In the genomic region with DNA sequence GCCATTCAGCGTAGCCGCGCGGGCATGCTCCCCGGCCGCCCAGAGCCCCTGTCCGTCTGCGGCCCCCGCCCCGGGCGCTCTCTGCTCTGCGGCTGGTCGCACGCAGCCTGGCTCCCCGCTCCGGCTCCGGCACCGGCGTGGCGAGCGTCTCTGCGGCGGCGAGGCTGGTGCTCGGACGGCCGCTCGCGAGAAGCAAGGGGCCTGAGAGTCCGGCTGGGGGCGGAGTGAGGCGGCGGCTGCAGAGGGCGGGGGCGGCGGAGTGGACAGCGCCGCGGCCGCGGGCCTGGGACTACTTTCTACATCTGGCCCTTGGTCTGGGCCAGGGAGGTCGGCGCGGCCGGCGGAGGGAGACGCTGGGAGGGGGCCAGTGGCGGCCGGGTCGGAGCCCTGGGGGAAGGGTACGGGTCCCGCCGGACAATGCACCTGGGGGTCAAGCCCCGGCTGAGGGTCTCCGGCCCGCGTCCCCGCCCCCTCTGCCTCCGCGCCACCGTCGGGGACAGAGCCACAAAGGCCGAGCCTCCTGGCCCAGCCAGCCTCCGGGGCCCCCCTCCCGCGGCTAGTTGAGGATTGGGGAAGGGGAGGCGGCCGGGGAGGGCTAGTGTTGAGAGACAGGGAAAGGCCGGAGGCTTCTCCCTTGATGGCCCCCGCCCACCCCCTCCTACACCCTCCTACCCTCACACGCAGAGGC, we compare ENCODE assay signal across 8 cellular contexts. TPM values are rescaled to one million over a fixed set of nuclear protein-coding genes. Genes with fewer than 3 reads are reported as not detected.
A peak's percentile ranks its signal among the peaks of the same experiment; 100 is the strongest.
DNase-seq lines count a peak whose midpoint lies in the region; ATAC-seq and TF ChIP-seq lines count a peak whose summit lies in the region.

A gene with protein sequence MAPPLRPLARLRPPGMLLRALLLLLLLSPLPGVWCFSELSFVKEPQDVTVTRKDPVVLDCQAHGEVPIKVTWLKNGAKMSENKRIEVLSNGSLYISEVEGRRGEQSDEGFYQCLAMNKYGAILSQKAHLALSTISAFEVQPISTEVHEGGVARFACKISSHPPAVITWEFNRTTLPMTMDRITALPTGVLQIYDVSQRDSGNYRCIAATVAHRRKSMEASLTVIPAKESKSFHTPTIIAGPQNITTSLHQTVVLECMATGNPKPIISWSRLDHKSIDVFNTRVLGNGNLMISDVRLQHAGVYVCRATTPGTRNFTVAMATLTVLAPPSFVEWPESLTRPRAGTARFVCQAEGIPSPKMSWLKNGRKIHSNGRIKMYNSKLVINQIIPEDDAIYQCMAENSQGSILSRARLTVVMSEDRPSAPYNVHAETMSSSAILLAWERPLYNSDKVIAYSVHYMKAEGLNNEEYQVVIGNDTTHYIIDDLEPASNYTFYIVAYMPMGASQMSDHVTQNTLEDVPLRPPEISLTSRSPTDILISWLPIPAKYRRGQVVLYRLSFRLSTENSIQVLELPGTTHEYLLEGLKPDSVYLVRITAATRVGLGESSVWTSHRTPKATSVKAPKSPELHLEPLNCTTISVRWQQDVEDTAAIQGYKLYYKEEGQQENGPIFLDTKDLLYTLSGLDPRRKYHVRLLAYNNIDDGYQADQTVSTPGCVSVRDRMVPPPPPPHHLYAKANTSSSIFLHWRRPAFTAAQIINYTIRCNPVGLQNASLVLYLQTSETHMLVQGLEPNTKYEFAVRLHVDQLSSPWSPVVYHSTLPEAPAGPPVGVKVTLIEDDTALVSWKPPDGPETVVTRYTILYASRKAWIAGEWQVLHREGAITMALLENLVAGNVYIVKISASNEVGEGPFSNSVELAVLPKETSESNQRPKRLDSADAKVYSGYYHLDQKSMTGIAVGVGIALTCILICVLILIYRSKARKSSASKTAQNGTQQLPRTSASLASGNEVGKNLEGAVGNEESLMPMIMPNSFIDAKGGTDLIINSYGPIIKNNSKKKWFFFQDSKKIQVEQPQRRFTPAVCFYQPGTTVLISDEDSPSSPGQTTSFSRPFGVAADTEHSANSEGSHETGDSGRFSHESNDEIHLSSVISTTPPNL (minus strand): TSS at position 226 of the 688 bp plus-strand sequence. CDS start 221 bp downstream, at position 5.

- H3K36me3 ChIP-seq in body of pancreas (replicated peaks in 1 of 2; ENCODE audit: insufficient read depth in 1 of 2, low read depth in 2 of 2) (no peaks in the 10 kb centered on the region), sigmoid colon (no peaks in the 10 kb centered on the region)

- TF ChIP-seq POLR2A in body of pancreas (IDR thresholded peaks at IDR 0.05): no peak
- TF ChIP-seq POLR2A in sigmoid colon (IDR thresholded peaks at IDR 0.05): no peak

- 1 to 13% methylated on average over 3 to 66 of the region's 71 CpGs for WGBS in body of pancreas, 2 donors
- WGBS in sigmoid colon, 2 donors: 1% methylated on average over 71 of the region's 71 CpGs

- TF ChIP-seq EP300 in sigmoid colon (IDR thresholded peaks at IDR 0.05): no peak

- H3K27me3 ChIP-seq in body of pancreas (peaks cover 0 to 29% of the 10 kb centered on the region in 2 donors), sigmoid colon (peaks cover 7 to 63% (median 23%) of the 10 kb centered on the region in 3 donors)

- H3K4me1 ChIP-seq in body of pancreas: peaks cover 25% of the 10 kb centered on the region
- H3K4me1 ChIP-seq in sigmoid colon: peaks cover 0 to 40% (median 30%) of the 10 kb centered on the region in 4 donors

- TF ChIP-seq CTCF in body of pancreas (IDR thresholded peaks at IDR 0.05) (no peak), sigmoid colon (IDR thresholded peaks at IDR 0.05) (no peak)

- H3K27ac ChIP-seq in body of pancreas (peak within 1 kb of the TSS in 1 of 4 donors; percentile 4), sigmoid colon (peak within 1 kb of the TSS; percentile 65 to 72 (median 71))

- H3K4me3 ChIP-seq in body of pancreas (peak within 1 kb of the TSS; percentile 37 to 71), iPS-18c (ENCODE audit: insufficient read depth, low read depth, low read length) (peak within 1 kb of the TSS; percentile 68), sigmoid colon (peak within 1 kb of the TSS; percentile 45 to 80 (median 74))

- H3K9me3 ChIP-seq in body of pancreas: no peaks in the 10 kb centered on the region
- H3K9me3 ChIP-seq in iPS-18c (ENCODE audit: control insufficient read depth, insufficient read depth, low read length): no peaks in the 10 kb centered on the region
- H3K9me3 ChIP-seq in sigmoid colon: no peaks in the 10 kb centered on the region

- DNase-seq in NCI-H82 (lab: John Stamatoyannopoulos, UW): peak; percentile 67
- no peak for DNase-seq in NCI-H82 treated with DMSO at 0.1 percent for 48 hours (lab: John Stamatoyannopoulos, UW; ENCODE audit: unreplicated experiment)
- DNase-seq in NCI-H2196 (lab: John Stamatoyannopoulos, UW; ENCODE audit: unreplicated experiment): peak; percentile 33
- peak; percentile 37 to 55 (median 42) for DNase-seq in body of pancreas
- peak; percentile 81 for DNase-seq in sigmoid colon
- DNase-seq in stimulated activated naive CD4-positive, alpha-beta T cell (lab: John Stamatoyannopoulos, UW): no peak

- intact Hi-C loops in body of pancreas (cut with DNase I): no loop called here
- intact Hi-C loops in sigmoid colon (cut with DNase I): loop anchor here (5.0 kb wide), 1 partner anchor 79 kb away; no protein-coding TSS in a partner anchor

- ATAC-seq in body of pancreas: peak; percentile 75
- no peak for ATAC-seq in GM21515 (IDR thresholded peaks at IDR 0.05; ENCODE audit: unreplicated experiment)

RNA-seq across cellular contexts. Expression of the gene that starts here (rescaled TPM):
- 1 to 10 TPM; 1.0 to 4.0 TPM for total RNA-seq in body of pancreas
- 1 to 10 TPM; 1.3 to 5.3 (median 2.2) TPM for total RNA-seq in sigmoid colon
- under 1 TPM in 1 of 3 donors, not detected in 2; 0.42 TPM for polyA plus RNA-seq in sigmoid colon

Comparison
In these comparisons a context has a peak if more than half of its experiments do, and no peak if none do; other contexts are left out.
1. DNase-seq: peak in NCI-H82 (single experiment), NCI-H2196 (single experiment), body of pancreas (4 of 4) and sigmoid colon (single experiment); none in NCI-H82 treated with DMSO at 0.1 percent for 48 hours (single experiment) and stimulated activated naive CD4-positive, alpha-beta T cell (0 of 6).
2. Peak in every context shown above with its lines, with median percentiles within 50 percentile points of each other: H3K4me3 ChIP-seq.